ENCODE assay signal across 20 cellular contexts in the genomic region with DNA sequence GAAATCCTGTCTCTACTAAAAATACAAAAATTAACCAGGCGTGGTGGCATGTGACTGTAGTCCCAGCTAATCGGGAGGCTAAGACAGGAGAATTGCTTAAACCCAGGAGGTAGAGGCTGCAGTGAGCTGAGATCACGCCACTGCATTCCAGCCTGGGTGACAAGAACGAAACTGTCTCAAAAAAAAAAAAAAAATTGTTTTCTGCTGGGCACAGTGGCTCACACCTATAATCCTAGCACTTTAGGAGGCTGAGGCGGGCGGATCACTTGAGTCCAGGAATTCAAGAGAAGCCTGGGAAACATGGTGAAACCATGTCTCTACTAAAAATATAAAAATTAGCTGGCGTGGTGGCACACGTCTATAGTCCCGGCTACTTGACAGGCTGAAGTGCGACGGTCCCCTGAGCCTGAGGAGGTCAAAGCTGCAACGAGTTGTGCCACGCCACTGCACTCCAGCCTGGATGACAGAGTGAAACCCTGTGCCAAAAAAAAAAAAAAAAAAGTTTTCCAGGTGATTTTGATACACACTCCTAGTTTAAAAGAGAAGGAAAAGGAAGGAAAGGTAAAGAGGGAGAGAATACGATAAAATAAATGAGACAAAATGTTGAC.
"Had no signal": no experiment of that assay in that cellular context is flagged by ENCODE, and none has a peak within 500 bp of the region (broad histone marks: within the 10 kb centered on the region; RNA-seq: fewer than 3 reads in every experiment).

No MANE protein-coding gene starts in this region.

- ATAC-seq: PC-3 had no signal

- DNase-seq: activated B cell treated with CpG ODN at 0.5 μM for 24 hours; activated CD4-positive, alpha-beta memory T cell treated with anti-CD3 and anti-CD28 coated beads for 36 hours; activated CD4-positive, alpha-beta T cell treated with anti-CD3 and anti-CD28 coated beads for 1 hour; activated CD8-positive, alpha-beta memory T cell treated with anti-CD3 and anti-CD28 coated beads for 24 hours; activated gamma-delta T cell treated with Interleukin-2 at 50 U/mL for 16 hours; activated naive CD4-positive, alpha-beta T cell treated with anti-CD3 and anti-CD28 coated beads, Interleukin-2, amount 10 ng/mL, durations not matched to agents 7 days and 5 days; activated naive CD8-positive, alpha-beta T cell treated with anti-CD3 and anti-CD28 coated beads for 36 hours; activated T-cell treated with anti-CD3 and anti-CD28 coated beads, Interleukin-2, amount 50 U/mL, for 48 hours; IMR-90; Kasumi-1; KBM-7; NCI-H1048; NCI-H1417; NCI-H1694; NCI-H2029; NCI-H345; NCI-H510A; NCI-H526 treated with DMSO at 0.1 percent for 48 hours; PC-3; SHP77 treated with DMSO at 0.1 percent for 48 hours had no signal
